Comparison of ENCODE assay signal across 9 cellular contexts in the genomic region with DNA sequence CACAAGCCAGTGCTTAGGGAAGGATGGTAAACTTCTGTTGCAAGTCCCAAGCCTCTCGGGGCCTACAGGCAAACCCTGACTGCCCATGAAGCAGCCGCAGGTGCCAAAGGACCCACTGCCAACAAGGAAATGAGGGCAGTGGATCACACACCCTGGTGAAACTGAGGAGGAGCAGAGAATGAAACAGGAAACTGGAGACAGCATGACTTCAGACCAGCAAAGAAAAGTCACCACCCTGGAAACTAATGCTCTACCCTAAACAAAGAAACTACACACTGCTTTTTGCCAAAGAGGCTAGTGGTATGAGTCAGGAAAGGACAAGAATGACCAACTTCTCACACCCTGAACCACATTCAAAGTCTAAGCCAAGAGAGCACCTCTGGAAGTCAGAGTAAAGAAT.
A peak's percentile ranks its signal among the peaks of the same experiment; 100 is the strongest.
DNase-seq lines count a peak whose midpoint lies in the region; ATAC-seq, FAIRE-seq and TF ChIP-seq lines count a peak whose summit lies in the region.
"Had no signal": no experiment of that assay in that cellular context is flagged by ENCODE, and none has a peak within 500 bp of the region (broad histone marks: within the 10 kb centered on the region; RNA-seq: fewer than 3 reads in every experiment).

No MANE protein-coding gene starts in this region.

- intact Hi-C loops in left cardiac atrium (cut with DNase I), result no loop called here

- FAIRE-seq in GM12892 (lab: Jason Lieb, UNC), result peak; percentile 72
- peak; percentile 49 for FAIRE-seq in colon (lab: Jason Lieb, UNC)
- FAIRE-seq: GM12891 had no signal

- ATAC-seq in HG03520 (IDR thresholded peaks at IDR 0.05; ENCODE audit: unreplicated experiment) (peak; percentile 36), GM18502 (IDR thresholded peaks at IDR 0.05; ENCODE audit: poor library complexity, unreplicated experiment) (no peak), left cardiac atrium (no peak)

- no peak for DNase-seq in GM12892 (ENCODE audit: insufficient read length)
- DNase-seq in myocyte (ENCODE audit: low read depth), result peak; percentile 32
- DNase-seq in NAMALWA (ENCODE audit: low spot score), result no peak
- DNase-seq in stimulated activated CD4-positive, alpha-beta T cell treated with anti-CD3 and anti-CD28 coated beads, Interleukin-4, amount 100 ng/mL, for 4 hours, result no peak
- no peak for DNase-seq in left cardiac atrium

- TF ChIP-seq POLR2A in GM12892 (IDR thresholded peaks at IDR 0.05; ENCODE audit: low read depth, low read length), result no peak
